Comparison of ENCODE assay signal across 16 cellular contexts in the genomic region with DNA sequence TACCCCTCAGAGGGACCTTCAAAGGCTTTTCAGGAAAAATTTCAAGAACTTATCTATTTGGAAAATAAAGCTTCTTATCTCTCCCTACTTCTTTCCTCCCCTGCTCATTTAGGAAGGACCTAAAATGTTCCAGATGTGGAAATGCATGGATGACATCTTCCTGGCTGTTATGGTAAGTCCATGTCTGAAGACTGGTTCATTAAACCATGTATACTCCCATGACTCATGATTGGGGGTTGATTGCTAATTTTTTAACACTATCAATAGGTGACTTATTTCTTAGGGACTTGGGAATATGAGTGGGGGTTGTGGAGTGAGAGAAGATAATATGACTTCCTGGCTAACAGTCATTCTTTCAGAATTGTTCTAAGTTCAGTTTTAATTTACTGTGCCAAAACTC.
DNase-seq lines count a peak whose midpoint lies in the region; TF ChIP-seq lines count a peak whose summit lies in the region.
"Had no signal": no experiment of that assay in that cellular context is flagged by ENCODE, and none has a peak within 500 bp of the region (broad histone marks: within the 10 kb centered on the region; RNA-seq: fewer than 3 reads in every experiment).

No MANE protein-coding gene starts in this region.

- no peaks in the 10 kb centered on the region for H3K4me1 Mint-ChIP-seq in activated CD4-positive, alpha-beta memory T cell treated with anti-CD3 and anti-CD28 coated beads, Interleukin-2, amount 10 ng/mL, durations not matched to agents 7 days and 5 days
- H3K4me1 Mint-ChIP-seq: CD4-positive, CD25-positive, alpha-beta regulatory T cell; CD8-positive, alpha-beta memory T cell had no signal

- peak; percentile 52 for DNase-seq in epithelial cell of proximal tubule (ENCODE audit: low read depth)
- peak; percentile 57 for DNase-seq in glomerular visceral epithelial cell (ENCODE audit: extremely low spot score)
- peak; percentile 5 for DNase-seq in osteoblast (ENCODE audit: insufficient read length, low spot score, missing footprints)
- DNase-seq in NCI-H2107 treated with DMSO at 0.1 percent for 48 hours (lab: John Stamatoyannopoulos, UW; ENCODE audit: unreplicated experiment), result no peak
- no peak for DNase-seq in activated CD4-positive, alpha-beta memory T cell treated with anti-CD3 and anti-CD28 coated beads, Interleukin-2, amount 10 ng/mL, durations not matched to agents 7 days and 5 days
- no peak for DNase-seq in NCI-H1092 treated with DMSO at 0.1 percent for 48 hours (lab: John Stamatoyannopoulos, UW)
- DNase-seq: ACHN; BE2C; C1 segment of cervical spinal cord; CD4-positive, CD25-positive, alpha-beta regulatory T cell; CD8-positive, alpha-beta memory T cell; COR-L47; DMS 273 treated with DMSO at 0.1 percent for 48 hours; DMS53; DND-41; H9 had no signal

- TF ChIP-seq CTCF in epithelial cell of proximal tubule (conservative IDR thresholded peaks at IDR 0.05; ENCODE audit: low read depth, low read length), result no peak
- TF ChIP-seq CTCF in osteoblast (IDR thresholded peaks at IDR 0.05; ENCODE audit: extremely low read depth, low read depth, low read length), result no peak

- no peak overlapping the region for H3K4me2 ChIP-seq in osteoblast (ENCODE audit: insufficient read depth, low read length)

- H3K4me3 Mint-ChIP-seq in activated CD4-positive, alpha-beta memory T cell treated with anti-CD3 and anti-CD28 coated beads, Interleukin-2, amount 10 ng/mL, durations not matched to agents 7 days and 5 days, result no peak overlapping the region
- H3K4me3 Mint-ChIP-seq: CD4-positive, CD25-positive, alpha-beta regulatory T cell; CD8-positive, alpha-beta memory T cell; H9 had no signal

- no peaks in the 10 kb centered on the region for H3K79me2 ChIP-seq in osteoblast (ENCODE audit: insufficient read depth, low read length)

- POLR2A ChIA-PET in activated CD4-positive, alpha-beta memory T cell treated with anti-CD3 and anti-CD28 coated beads, Interleukin-2, amount 10 ng/mL, durations not matched to agents 7 days and 5 days (lab: Charles Lee), result no interaction called here

- peaks cover 5% of the 10 kb centered on the region for H3K27me3 ChIP-seq in osteoblast (ENCODE audit: insufficient read depth, low read length)
- H3K27me3 ChIP-seq: BE2C had no signal

- no peaks in the 10 kb centered on the region for H4K20me1 ChIP-seq in osteoblast (ENCODE audit: insufficient read depth, low read length)

- H3K36me3 Mint-ChIP-seq in activated CD4-positive, alpha-beta memory T cell treated with anti-CD3 and anti-CD28 coated beads, Interleukin-2, amount 10 ng/mL, durations not matched to agents 7 days and 5 days (ENCODE audit: low read depth), result no peaks in the 10 kb centered on the region
- H3K36me3 Mint-ChIP-seq: CD4-positive, CD25-positive, alpha-beta regulatory T cell; CD8-positive, alpha-beta memory T cell had no signal

- CTCF ChIA-PET in activated CD4-positive, alpha-beta memory T cell treated with anti-CD3 and anti-CD28 coated beads, Interleukin-2, amount 10 ng/mL, durations not matched to agents 7 days and 5 days (lab: Charles Lee), result no interaction called here

- no peaks in the 10 kb centered on the region for H3K9me3 ChIP-seq in osteoblast (ENCODE audit: low read depth, low read length)
- H3K9me3 ChIP-seq: BE2C had no signal

- H3K27ac Mint-ChIP-seq in activated CD4-positive, alpha-beta memory T cell treated with anti-CD3 and anti-CD28 coated beads, Interleukin-2, amount 10 ng/mL, durations not matched to agents 7 days and 5 days, result no peak overlapping the region
- H3K27ac Mint-ChIP-seq: CD4-positive, CD25-positive, alpha-beta regulatory T cell; CD8-positive, alpha-beta memory T cell; H9 had no signal

- no peaks in the 10 kb centered on the region for H3K4me1 ChIP-seq in osteoblast (ENCODE audit: insufficient read depth, low read length)
- H3K4me1 ChIP-seq: BE2C had no signal

- H3K27ac ChIP-seq in osteoblast (ENCODE audit: low read depth, low read length), result no peak overlapping the region

- H3K4me3 ChIP-seq in epithelial cell of proximal tubule (ENCODE audit: low read depth, low read length) (no peak overlapping the region), osteoblast (ENCODE audit: insufficient read depth, low read length) (no peak overlapping the region)

- no peaks in the 10 kb centered on the region for H3K9me3 Mint-ChIP-seq in activated CD4-positive, alpha-beta memory T cell treated with anti-CD3 and anti-CD28 coated beads, Interleukin-2, amount 10 ng/mL, durations not matched to agents 7 days and 5 days

- no peaks in the 10 kb centered on the region for H3K36me3 ChIP-seq in osteoblast (ENCODE audit: insufficient read depth, low read length)
- H3K36me3 ChIP-seq: BE2C had no signal

- H3K27me3 Mint-ChIP-seq in activated CD4-positive, alpha-beta memory T cell treated with anti-CD3 and anti-CD28 coated beads, Interleukin-2, amount 10 ng/mL, durations not matched to agents 7 days and 5 days, result peaks cover 11% of the 10 kb centered on the region

- H2AFZ ChIP-seq in osteoblast (ENCODE audit: low read length), result no peak overlapping the region

Comparison
In these comparisons a context has a peak if more than half of its experiments do, and no peak if none do; other contexts are left out.
1. DNase-seq: peak in epithelial cell of proximal tubule (single experiment), glomerular visceral epithelial cell (single experiment) and osteoblast (single experiment); none in NCI-H2107 treated with DMSO at 0.1 percent for 48 hours (single experiment), activated CD4-positive, alpha-beta memory T cell treated with anti-CD3 and anti-CD28 coated beads, Interleukin-2, amount 10 ng/mL, durations not matched to agents 7 days and 5 days (single experiment) and NCI-H1092 treated with DMSO at 0.1 percent for 48 hours (single experiment).